Comparison of ENCODE assay signal across 9 cellular contexts in the genomic region with DNA sequence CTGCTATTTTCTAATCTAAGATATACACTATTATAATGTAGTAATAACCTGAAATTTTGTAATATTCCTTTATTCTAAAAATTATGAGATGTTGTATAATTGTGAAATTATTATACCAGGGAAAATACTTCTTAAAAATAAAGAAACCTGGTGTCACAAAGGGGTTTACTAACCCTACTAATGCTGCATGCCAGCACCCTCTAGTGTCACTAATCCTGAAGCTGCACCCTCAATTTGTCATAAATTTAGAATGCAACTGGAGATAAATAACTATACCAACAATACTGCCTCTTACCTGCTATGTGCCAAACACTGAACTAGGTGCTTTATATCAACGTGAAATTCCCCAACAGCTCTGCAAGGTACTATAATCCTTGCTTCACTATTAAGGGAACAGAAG. TPM values are rescaled to one million over a fixed set of nuclear protein-coding genes. Genes with fewer than 3 reads are reported as not detected.
DNase-seq lines count a peak whose midpoint lies in the region; ATAC-seq and TF ChIP-seq lines count a peak whose summit lies in the region.
"Had no signal": no experiment of that assay in that cellular context is flagged by ENCODE, and none has a peak within 500 bp of the region (broad histone marks: within the 10 kb centered on the region; RNA-seq: fewer than 3 reads in every experiment).

No MANE protein-coding gene starts in this region.

- peaks cover 12 to 82% of the 10 kb centered on the region in 2 donors for H3K36me3 ChIP-seq in psoas muscle (ENCODE audit: insufficient read depth in 1 of 2, low read depth in 1 of 2)

- H3K4me1 Mint-ChIP-seq in effector memory CD8-positive, alpha-beta T cell (ENCODE audit: low read depth in 2 of 2) = peaks cover 0 to 4% of the 10 kb centered on the region in 2 donors
- H3K4me1 Mint-ChIP-seq in Calu3 (ENCODE audit: low read depth, unreplicated experiment) = no peaks in the 10 kb centered on the region

- H3K36me3 Mint-ChIP-seq in effector memory CD8-positive, alpha-beta T cell (ENCODE audit: insufficient read depth) = peaks cover 29% of the 10 kb centered on the region
- peaks cover 9% of the 10 kb centered on the region for H3K36me3 Mint-ChIP-seq in Calu3 (ENCODE audit: insufficient read depth, unreplicated experiment)

- H3K4me3 Mint-ChIP-seq in effector memory CD8-positive, alpha-beta T cell = no peak overlapping the region
- no peak overlapping the region for H3K4me3 Mint-ChIP-seq in Calu3 (ENCODE audit: low read depth, unreplicated experiment)

- CTCF ChIA-PET in Calu3 (lab: Charles Lee) = interaction anchor here (0.7 kb wide), 1 partner anchor 68 kb away, joined by 4 read pairs; no protein-coding TSS in a partner anchor

- ATAC-seq in effector memory CD8-positive, alpha-beta T cell (replicated peaks) = peak; percentile 24
- ATAC-seq in psoas muscle = peak in 2 of 4 donors; percentile 8 to 68
- ATAC-seq in HG02884 (IDR thresholded peaks at IDR 0.05; ENCODE audit: unreplicated experiment) = no peak

- H3K27me3 Mint-ChIP-seq in effector memory CD8-positive, alpha-beta T cell = no peaks in the 10 kb centered on the region
- H3K27me3 Mint-ChIP-seq in Calu3 (ENCODE audit: unreplicated experiment) = no peaks in the 10 kb centered on the region

- no peaks in the 10 kb centered on the region for H3K9me3 ChIP-seq in psoas muscle

- H3K27ac ChIP-seq in psoas muscle = no peak overlapping the region
- H3K27ac ChIP-seq: skin epidermis had no signal

- H3K4me1 ChIP-seq in psoas muscle = no peaks in the 10 kb centered on the region

- H3K9me3 Mint-ChIP-seq in effector memory CD8-positive, alpha-beta T cell = no peaks in the 10 kb centered on the region
- H3K9me3 Mint-ChIP-seq in Calu3 (ENCODE audit: low read depth, unreplicated experiment) = no peaks in the 10 kb centered on the region

- intact Hi-C loops in psoas muscle (cut with DNase I) = no loop called here
- intact Hi-C loops in Calu3 (cut with micrococcal nuclease; ENCODE audit: unreplicated experiment) = no loop called here

- BruUV-seq in Calu3 (replicated peaks; lab: Mats Ljungman, UMichigan) = no TSS peak

- peak; percentile 27 for TF ChIP-seq CTCF in psoas muscle (IDR thresholded peaks at IDR 0.05)
- no peak for TF ChIP-seq CTCF in Calu3 (IDR thresholded peaks at IDR 0.05; ENCODE audit: unreplicated experiment)

- H3K4me3 ChIP-seq in psoas muscle = no peak overlapping the region
- H3K4me3 ChIP-seq: skin epidermis had no signal

- H3K27ac Mint-ChIP-seq in effector memory CD8-positive, alpha-beta T cell = no peak overlapping the region
- no peak overlapping the region for H3K27ac Mint-ChIP-seq in Calu3 (ENCODE audit: unreplicated experiment)

- H3K27me3 ChIP-seq in psoas muscle (ENCODE audit: insufficient read depth in 3 of 3, low read length in 2 of 3) = no peaks in the 10 kb centered on the region

- DNase-seq in NCI-H2227 (lab: John Stamatoyannopoulos, UW; ENCODE audit: unreplicated experiment) (peak; percentile 1), NCI-H2227 treated with DMSO at 0.1 percent for 48 hours (lab: John Stamatoyannopoulos, UW) (no peak), NCI-H2171 treated with DMSO at 0.1 percent for 48 hours (lab: John Stamatoyannopoulos, UW) (peak; percentile 7), psoas muscle (no peak), Calu3 (no peak)
- no peak for DNase-seq in effector memory CD8-positive, alpha-beta T cell
- no peak for DNase-seq in activated CD4-positive, alpha-beta T cell treated with anti-CD3 and anti-CD28 coated beads, Interleukin-2, amount 50 U/mL, for 1 hour

- 63 to 76% (median 66%) methylated on average over 1 of the region's 1 CpG for WGBS in psoas muscle, 3 donors

RNA-seq across cellular contexts. Expression of a gene that starts 30.8 kb away (rescaled TPM):
- 10 to 100 TPM; 30.4 to 60.6 (median 57.4) TPM for total RNA-seq in psoas muscle
- polyA plus RNA-seq in psoas muscle = 10 to 100 TPM; 14.4 to 49.0 (median 38.4) TPM
- total RNA-seq in Calu3 (2022) = 177 and 183 TPM in 2 replicates

RNA-seq across cellular contexts. Expression of a gene that starts 42.3 kb away (rescaled TPM):
- total RNA-seq in psoas muscle (under 1 TPM; 0.30 to 0.41 (median 0.33) TPM), Calu3 (2022) (0.44 and 0.66 TPM in 2 replicates)
- polyA plus RNA-seq in psoas muscle = under 1 TPM; 0.22 to 0.64 (median 0.30) TPM

Comparison
In these comparisons a context has a peak if more than half of its experiments do, and no peak if none do; other contexts are left out.
1. DNase-seq: peak in NCI-H2227 (single experiment) and NCI-H2171 treated with DMSO at 0.1 percent for 48 hours (single experiment); none in NCI-H2227 treated with DMSO at 0.1 percent for 48 hours (single experiment), effector memory CD8-positive, alpha-beta T cell (0 of 3), psoas muscle (0 of 2), activated CD4-positive, alpha-beta T cell treated with anti-CD3 and anti-CD28 coated beads, Interleukin-2, amount 50 U/mL, for 1 hour (single experiment) and Calu3 (single experiment).